Comparison of ENCODE assay signal across 11 cellular contexts in the genomic region with DNA sequence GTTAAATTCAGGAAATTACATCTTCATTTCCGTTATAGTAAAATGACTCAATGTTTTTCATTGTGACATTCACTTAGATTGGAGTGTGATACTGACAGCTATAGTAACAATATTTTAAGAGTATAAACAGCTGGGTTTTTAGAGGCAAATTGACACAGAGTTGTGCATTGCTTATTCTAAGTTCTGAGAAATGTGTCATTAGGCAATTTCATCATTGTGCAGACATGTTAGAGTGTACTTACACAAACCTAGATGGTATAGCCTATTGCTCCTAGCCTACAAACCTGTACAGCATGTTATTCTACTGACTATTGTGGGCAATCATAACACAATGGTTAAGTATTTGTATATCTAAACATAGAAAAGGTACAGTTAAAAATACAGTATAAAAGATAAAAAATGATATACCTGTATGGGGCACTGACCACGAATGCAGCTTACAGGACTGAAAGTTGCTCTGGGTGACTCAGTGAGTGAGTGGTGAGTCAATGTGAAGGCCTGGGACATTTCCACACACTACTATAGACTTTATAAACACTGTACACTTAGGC.
DNase-seq lines count a peak whose midpoint lies in the region; ATAC-seq, FAIRE-seq and TF ChIP-seq lines count a peak whose summit lies in the region.
"Had no signal": no experiment of that assay in that cellular context is flagged by ENCODE, and none has a peak within 500 bp of the region (broad histone marks: within the 10 kb centered on the region; RNA-seq: fewer than 3 reads in every experiment).

No MANE protein-coding gene starts in this region.

- H3K4me1 ChIP-seq in SJSA1 (replicated peaks) (peaks cover 13% of the 10 kb centered on the region), keratinocyte (ENCODE audit: control insufficient read depth, extremely low read depth, insufficient read depth, low read length) (peaks cover 51% of the 10 kb centered on the region)

- H4K20me1 ChIP-seq in keratinocyte (ENCODE audit: control insufficient read depth, extremely low read depth, insufficient read depth, low read length): no peaks in the 10 kb centered on the region

- H3K36me3 ChIP-seq in SJSA1 (no peaks in the 10 kb centered on the region), keratinocyte (ENCODE audit: control insufficient read depth in 2 of 2, extremely low read depth in 1 of 2, insufficient read depth in 2 of 2, low read length in 2 of 2) (no peaks in the 10 kb centered on the region)

- DNase-seq in ELR (ENCODE audit: low read depth): peak; percentile 85
- DNase-seq in SJSA1 (ENCODE audit: low read depth in 1 of 2, low spot score in 2 of 2): peak in 1 of 2 experiments; percentile 29
- DNase-seq in keratinocyte (ENCODE audit: low read depth, low spot score): no peak
- DNase-seq in T1000 (lab: John Stamatoyannopoulos, UW): no peak
- DNase-seq in SIG-M5 (lab: John Stamatoyannopoulos, UW): no peak
- no peak for DNase-seq in cardiac septum (ENCODE audit: low spot score)
- DNase-seq: activated CD8-positive, alpha-beta memory T cell treated with anti-CD3 and anti-CD28 coated beads, Interleukin-2, amount 50 U/mL, for 4 hours; foreskin melanocyte; NCI-H774 had no signal

- no peak for FAIRE-seq in keratinocyte (lab: Jason Lieb, UNC)

- no peak overlapping the region for H2AFZ ChIP-seq in keratinocyte (ENCODE audit: control insufficient read depth, low read length)

- peaks cover 23% of the 10 kb centered on the region for H3K79me2 ChIP-seq in keratinocyte (ENCODE audit: control insufficient read depth, insufficient read depth, low read length)

- H3K27ac ChIP-seq in SJSA1 (peak overlapping the region; percentile 35), keratinocyte (ENCODE audit: control insufficient read depth, insufficient read depth, low read length) (peak overlapping the region; percentile 95)

- H3K9me3 ChIP-seq in SJSA1 (replicated peaks) (no peaks in the 10 kb centered on the region), keratinocyte (ENCODE audit: control insufficient read depth, low read depth, low read length) (no peaks in the 10 kb centered on the region)

- no peak overlapping the region for H3K4me3 ChIP-seq in SJSA1
- peak overlapping the region in 1 of 3 experiments; percentile 14 for H3K4me3 ChIP-seq in keratinocyte (ENCODE audit: control insufficient read depth in 2 of 3, extremely low read depth in 1 of 3, insufficient read depth in 2 of 3, low read depth in 1 of 3, low read length in 3 of 3)

- no peak for TF ChIP-seq CTCF in keratinocyte (optimal IDR thresholded peaks at IDR 0.05 in 1 of 3, IDR thresholded peaks at IDR 0.05 in 1 of 3, conservative IDR thresholded peaks at IDR 0.05 in 1 of 3; ENCODE audit: extremely low read depth in 1 of 3, insufficient read depth in 2 of 3, low read length in 3 of 3)

- ATAC-seq in HG02610 (IDR thresholded peaks at IDR 0.05; ENCODE audit: unreplicated experiment) (peak; percentile 93), GM19328 (IDR thresholded peaks at IDR 0.05; ENCODE audit: unreplicated experiment) (no peak)

- no peaks in the 10 kb centered on the region for H3K27me3 ChIP-seq in SJSA1 (replicated peaks)
- no peaks in the 10 kb centered on the region for H3K27me3 ChIP-seq in keratinocyte (ENCODE audit: control insufficient read depth, extremely low read depth, insufficient read depth, low read length)

- peak overlapping the region; percentile 76 for H3K4me2 ChIP-seq in keratinocyte (ENCODE audit: control insufficient read depth, extremely low read depth, insufficient read depth, low read depth, low read length)

- H3K9me1 ChIP-seq in keratinocyte (ENCODE audit: control insufficient read depth, extremely low read depth, insufficient read depth, low read length): peaks cover 3% of the 10 kb centered on the region

- dilution Hi-C loops in keratinocyte (cut with MboI; ENCODE audit: extremely low pct_ligation_motif_present, low sequenced_read_pairs): no loop called here

- intact Hi-C loops in cardiac septum (cut with DNase I): no loop called here

- H3K9ac ChIP-seq in keratinocyte (ENCODE audit: control insufficient read depth, extremely low read depth, insufficient read depth, low read length): peak overlapping the region; percentile 65
